20 cellular contexts compared by ENCODE assay signal in the genomic region with DNA sequence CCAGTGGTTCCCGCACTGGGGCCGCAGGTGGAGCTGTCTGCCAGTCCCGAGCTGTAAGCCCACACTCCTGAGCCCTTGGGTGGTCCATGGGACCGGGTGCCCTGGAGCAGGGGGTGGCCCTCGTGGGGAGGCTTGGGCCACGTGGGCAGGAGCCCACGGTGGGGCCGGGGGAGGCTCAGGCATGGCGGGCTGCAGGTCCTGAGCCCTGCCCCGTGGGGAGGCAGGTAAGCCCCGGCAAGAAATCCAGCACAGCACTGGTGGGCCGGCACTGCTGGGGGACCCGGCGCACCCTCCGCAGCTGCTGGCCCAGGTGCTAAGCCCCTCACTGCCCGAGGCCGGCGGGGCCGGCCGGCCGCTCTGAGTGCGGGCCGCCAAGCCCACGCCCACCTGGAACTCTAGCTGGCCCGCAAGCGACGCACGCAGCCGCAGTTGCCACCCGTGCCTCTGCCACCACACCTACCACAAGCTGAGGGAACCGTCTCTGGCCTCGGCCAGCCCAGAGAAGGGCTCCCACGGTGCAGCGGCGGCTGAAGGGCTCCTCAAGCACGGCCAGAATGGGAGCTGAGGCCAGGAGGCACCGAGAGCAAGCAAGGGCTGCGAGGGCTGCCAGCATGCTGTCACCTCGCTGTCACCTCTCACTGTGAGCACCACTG. TPM values are rescaled to one million over a fixed set of nuclear protein-coding genes. Genes with fewer than 3 reads are reported as not detected.
A peak's percentile ranks its signal among the peaks of the same experiment; 100 is the strongest.
DNase-seq lines count a peak whose midpoint lies in the region; ATAC-seq and TF ChIP-seq lines count a peak whose summit lies in the region.
"Had no signal": no experiment of that assay in that cellular context is flagged by ENCODE, and none has a peak within 500 bp of the region (broad histone marks: within the 10 kb centered on the region; RNA-seq: fewer than 3 reads in every experiment).

No MANE protein-coding gene starts in this region.

- H3K4me3 ChIP-seq in right cardiac atrium (ENCODE audit: low read length) (no peak overlapping the region), mesenchymal stem cell (ENCODE audit: insufficient read depth in 1 of 2, low read depth in 1 of 2, low read length in 2 of 2) (no peak overlapping the region), testis (peak overlapping the region; percentile 21 to 33)
- H3K4me3 ChIP-seq: BLaER1, SJSA1 had no signal

- H3K36me3 ChIP-seq in mesenchymal stem cell (ENCODE audit: control insufficient read depth in 1 of 2, insufficient read depth in 2 of 2, low read depth in 1 of 2, low read length in 2 of 2) (no peaks in the 10 kb centered on the region), testis (ENCODE audit: low read depth, missing control alignments) (no peaks in the 10 kb centered on the region)

- no peak overlapping the region for H2BK15ac ChIP-seq in mesenchymal stem cell (ENCODE audit: low read depth, poor library complexity, severe bottlenecking)

- H2AK5ac ChIP-seq in mesenchymal stem cell (ENCODE audit: low read length, severe bottlenecking): peak overlapping the region; percentile 77

- H3K4me1 Mint-ChIP-seq in stimulated activated effector memory CD8-positive, alpha-beta T cell treated with anti-CD3 and anti-CD28 coated beads, Interleukin-12 subunit alpha, Interleukin-12 subunit beta, amount 100 ng/mL, for 72 hours: peaks cover 29% of the 10 kb centered on the region

- ATAC-seq in left cardiac atrium: no peak
- ATAC-seq in Right ventricle myocardium inferior: no peak
- no peak for ATAC-seq in right cardiac atrium
- ATAC-seq in stimulated activated effector memory CD8-positive, alpha-beta T cell treated with anti-CD3 and anti-CD28 coated beads, Interleukin-12 subunit alpha, Interleukin-12 subunit beta, amount 100 ng/mL, for 72 hours: no peak
- ATAC-seq: Panc1 had no signal

- H3K4me1 ChIP-seq in right cardiac atrium (ENCODE audit: control insufficient read depth, insufficient read depth, low read length) (no peaks in the 10 kb centered on the region), mesenchymal stem cell (ENCODE audit: control insufficient read depth, insufficient read depth, low read depth, low read length) (peaks cover 5% of the 10 kb centered on the region), testis (peaks cover 5% of the 10 kb centered on the region)

- no peak overlapping the region for H3K14ac ChIP-seq in mesenchymal stem cell (ENCODE audit: low read length in 2 of 2)

- no peak overlapping the region for H4K8ac ChIP-seq in mesenchymal stem cell (ENCODE audit: low read length)

- no peak for TF ChIP-seq CTCF in testis (IDR thresholded peaks at IDR 0.05)

- H2BK5ac ChIP-seq in mesenchymal stem cell (ENCODE audit: low read depth, low read length, poor library complexity, severe bottlenecking): no peak overlapping the region

- no peaks in the 10 kb centered on the region for H3K9me3 Mint-ChIP-seq in stimulated activated effector memory CD8-positive, alpha-beta T cell treated with anti-CD3 and anti-CD28 coated beads, Interleukin-12 subunit alpha, Interleukin-12 subunit beta, amount 100 ng/mL, for 72 hours
- H3K9me3 Mint-ChIP-seq: CD4-positive, alpha-beta memory T cell had no signal

- no peak overlapping the region for H3K27ac Mint-ChIP-seq in stimulated activated effector memory CD8-positive, alpha-beta T cell treated with anti-CD3 and anti-CD28 coated beads, Interleukin-12 subunit alpha, Interleukin-12 subunit beta, amount 100 ng/mL, for 72 hours

- 95% methylated on average over 39 of the region's 39 CpGs for WGBS in right cardiac atrium
- WGBS in mesenchymal stem cell: 95% methylated on average over 39 of the region's 39 CpGs
- 84 to 93% methylated on average over 11 to 39 of the region's 39 CpGs for WGBS in testis, 2 donors

- no peak overlapping the region for H4K91ac ChIP-seq in mesenchymal stem cell (ENCODE audit: low read length)

- intact Hi-C loops in left cardiac atrium (cut with DNase I) (loop anchor here in 1 of 2 donors (10.0 kb wide), 2 partner anchors 59 to 61 kb away; no protein-coding TSS in a partner anchor), Right ventricle myocardium inferior (cut with DNase I) (loop anchor here (2.0 kb wide), 1 partner anchor 65 kb away; a partner anchor contains a TSS), right cardiac atrium (cut with DNase I) (loop anchor here in 1 of 4 donors (10.0 kb wide), 1 partner anchor 59 kb away; no protein-coding TSS in a partner anchor), testis (cut with DNase I; ENCODE audit: low total_unique reads) (no loop called here)

- H3K23ac ChIP-seq in mesenchymal stem cell (ENCODE audit: low read length in 2 of 2): no peak overlapping the region

- no peak overlapping the region for H2BK120ac ChIP-seq in mesenchymal stem cell (ENCODE audit: low read depth, low read length)

- DNase-seq in left cardiac atrium (peak; percentile 31), Right ventricle myocardium inferior (ENCODE audit: missing footprints) (no peak), right cardiac atrium (peak; percentile 13 to 70 (median 64)), mesenchymal stem cell (no peak), testis (no peak), AML-193 (lab: John Stamatoyannopoulos, UW) (no peak)
- no peak for DNase-seq in stimulated activated effector memory CD8-positive, alpha-beta T cell treated with anti-CD3 and anti-CD28 coated beads, Interleukin-12 subunit alpha, Interleukin-12 subunit beta, amount 100 ng/mL, for 72 hours (ENCODE audit: low spot score in 2 of 2)
- DNase-seq: Caco-2; CD4-positive, alpha-beta memory T cell; GOT3; HCEC 1CT; NCI-H1105; NCI-H146; NCI-H2029 treated with DMSO at 0.1 percent for 48 hours; NCI-H226; NCI-H510A treated with DMSO at 0.1 percent for 48 hours; NCI-H748 treated with DMSO at 0.1 percent for 48 hours had no signal

- H3K4me2 ChIP-seq in mesenchymal stem cell (ENCODE audit: low read length, poor library complexity, severe bottlenecking): no peak overlapping the region

- H3K18ac ChIP-seq in mesenchymal stem cell (ENCODE audit: low read depth in 1 of 2, low read length in 2 of 2): no peak overlapping the region

- no peak overlapping the region for H3K27ac ChIP-seq in right cardiac atrium (ENCODE audit: low read length)
- no peak overlapping the region for H3K27ac ChIP-seq in mesenchymal stem cell (ENCODE audit: low read length, poor library complexity, severe bottlenecking)
- no peak overlapping the region for H3K27ac ChIP-seq in testis
- H3K27ac ChIP-seq: SJSA1 had no signal

- peak overlapping the region in 1 of 2 experiments; percentile 63 for H2BK12ac ChIP-seq in mesenchymal stem cell (ENCODE audit: low read length in 2 of 2)

- H3K4ac ChIP-seq in mesenchymal stem cell (ENCODE audit: low read depth in 1 of 2, low read length in 2 of 2): no peak overlapping the region

- no peak overlapping the region for H3K9ac ChIP-seq in mesenchymal stem cell (ENCODE audit: low read length)

- H3K27me3 ChIP-seq in right cardiac atrium (ENCODE audit: control insufficient read depth, insufficient read depth) (no peaks in the 10 kb centered on the region), mesenchymal stem cell (ENCODE audit: control insufficient read depth in 1 of 2, insufficient read depth in 1 of 2, low read length in 2 of 2) (no peaks in the 10 kb centered on the region), testis (no peaks in the 10 kb centered on the region)
- H3K27me3 ChIP-seq: BLaER1, SJSA1 had no signal

- peaks cover 5% of the 10 kb centered on the region for H3K36me3 Mint-ChIP-seq in stimulated activated effector memory CD8-positive, alpha-beta T cell treated with anti-CD3 and anti-CD28 coated beads, Interleukin-12 subunit alpha, Interleukin-12 subunit beta, amount 100 ng/mL, for 72 hours
- H3K36me3 Mint-ChIP-seq: CD4-positive, alpha-beta memory T cell had no signal

- no peaks in the 10 kb centered on the region for H3K9me3 ChIP-seq in right cardiac atrium (ENCODE audit: control insufficient read depth, low read length)
- H3K9me3 ChIP-seq in mesenchymal stem cell (ENCODE audit: control insufficient read depth, low read length): no peaks in the 10 kb centered on the region
- no peaks in the 10 kb centered on the region for H3K9me3 ChIP-seq in testis
- H3K9me3 ChIP-seq: BLaER1, Caco-2, SJSA1 had no signal

- no peak overlapping the region for H3K4me3 Mint-ChIP-seq in stimulated activated effector memory CD8-positive, alpha-beta T cell treated with anti-CD3 and anti-CD28 coated beads, Interleukin-12 subunit alpha, Interleukin-12 subunit beta, amount 100 ng/mL, for 72 hours

- H2AFZ ChIP-seq in mesenchymal stem cell (ENCODE audit: low read depth, low read length): no peak overlapping the region

- no peak for TF ChIP-seq POLR2A in testis (IDR thresholded peaks at IDR 0.05)

- peaks cover 4% of the 10 kb centered on the region for H3K79me1 ChIP-seq in mesenchymal stem cell (replicated peaks; ENCODE audit: low read length, poor library complexity, severe bottlenecking)

RNA-seq across cellular contexts. Expression of a gene that starts 2.0 kb away (rescaled TPM):
- total RNA-seq in left cardiac atrium (10 to 100 TPM; 38.0 to 50.0 TPM), Right ventricle myocardium inferior (67.4 TPM), right cardiac atrium (10 to 100 TPM; 37.0 to 53.2 (median 40.8) TPM), testis (100 to 1,000 TPM in 1 of 2 donors, 10 to 100 TPM in 1; 80.5 to 117 TPM)
- polyA plus RNA-seq in right cardiac atrium (26.7 TPM), testis (ENCODE audit: insufficient read depth, low read depth, low replicate concordance) (107 TPM)
- polyA plus RNA-seq in mesenchymal stem cell (2013, experiment 1 of 2): 24.9 TPM
- 24.7 TPM for polyA plus RNA-seq in mesenchymal stem cell (2013, experiment 2 of 2)

Comparison
In these comparisons a context has a peak if more than half of its experiments do, and no peak if none do; other contexts are left out.
1. DNase-seq: peak in left cardiac atrium (single experiment) and right cardiac atrium (3 of 3); none in Right ventricle myocardium inferior (single experiment), mesenchymal stem cell (single experiment), testis (single experiment), AML-193 (0 of 2) and stimulated activated effector memory CD8-positive, alpha-beta T cell treated with anti-CD3 and anti-CD28 coated beads, Interleukin-12 subunit alpha, Interleukin-12 subunit beta, amount 100 ng/mL, for 72 hours (0 of 2).
2. H3K4me3 ChIP-seq: peak in testis (2 of 2); none in right cardiac atrium (single experiment) and mesenchymal stem cell (0 of 2).